In the genomic region with DNA sequence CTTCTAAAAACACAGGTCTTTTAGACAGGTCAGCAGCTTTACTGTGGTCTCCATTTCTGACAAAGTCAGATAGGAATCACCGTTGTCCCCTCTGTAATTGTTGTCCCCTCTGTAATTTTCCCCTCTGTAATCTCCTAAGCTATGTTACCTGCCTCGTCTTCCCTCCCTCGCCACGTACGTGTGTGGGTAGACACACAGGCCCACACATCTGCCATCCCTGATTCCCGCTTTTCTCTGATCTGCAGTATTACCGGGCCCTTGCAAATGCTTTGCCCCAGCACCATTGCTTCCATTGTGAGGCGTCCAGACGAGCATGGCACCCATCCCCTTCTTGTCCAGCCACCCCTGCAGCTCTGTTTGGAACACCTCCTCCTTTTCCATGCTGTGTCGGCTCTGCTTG, we compare ENCODE assay signal across 26 cellular contexts. TPM values are rescaled to one million over a fixed set of nuclear protein-coding genes. Genes with fewer than 3 reads are reported as not detected.
DNase-seq lines count a peak whose midpoint lies in the region; ATAC-seq and TF ChIP-seq lines count a peak whose summit lies in the region.
"Had no signal": no experiment of that assay in that cellular context is flagged by ENCODE, and none has a peak within 500 bp of the region (broad histone marks: within the 10 kb centered on the region; RNA-seq: fewer than 3 reads in every experiment).

No MANE protein-coding gene starts in this region.

- no peak overlapping the region for H3K4me3 Mint-ChIP-seq in activated naive CD8-positive, alpha-beta T cell
- no peak overlapping the region for H3K4me3 Mint-ChIP-seq in activated naive CD8-positive, alpha-beta T cell treated with anti-CD3 and anti-CD28 coated beads, Interleukin-2, amount 50 U/mL, for 24 hours
- H3K4me3 Mint-ChIP-seq in T-cell = no peak overlapping the region
- no peak overlapping the region for H3K4me3 Mint-ChIP-seq in effector memory CD8-positive, alpha-beta T cell
- H3K4me3 Mint-ChIP-seq in stimulated activated effector memory CD8-positive, alpha-beta T cell treated with anti-CD3 and anti-CD28 coated beads, Interleukin-12 subunit alpha, Interleukin-12 subunit beta, amount 100 ng/mL, for 72 hours = no peak overlapping the region
- H3K4me3 Mint-ChIP-seq: activated T-helper 17 cell treated with anti-CD3 and anti-CD28 coated beads, Interleukin-2, amount 50 U/mL, for 72 hours; B cell; nephron had no signal

- no peaks in the 10 kb centered on the region for H3K9me3 Mint-ChIP-seq in activated naive CD8-positive, alpha-beta T cell (ENCODE audit: low read depth)
- no peaks in the 10 kb centered on the region for H3K9me3 Mint-ChIP-seq in activated naive CD8-positive, alpha-beta T cell treated with anti-CD3 and anti-CD28 coated beads, Interleukin-2, amount 50 U/mL, for 24 hours
- H3K9me3 Mint-ChIP-seq in T-cell = no peaks in the 10 kb centered on the region
- no peaks in the 10 kb centered on the region for H3K9me3 Mint-ChIP-seq in effector memory CD8-positive, alpha-beta T cell
- H3K9me3 Mint-ChIP-seq in stimulated activated effector memory CD8-positive, alpha-beta T cell treated with anti-CD3 and anti-CD28 coated beads, Interleukin-12 subunit alpha, Interleukin-12 subunit beta, amount 100 ng/mL, for 72 hours = no peaks in the 10 kb centered on the region
- H3K9me3 Mint-ChIP-seq: activated T-helper 17 cell treated with anti-CD3 and anti-CD28 coated beads, Interleukin-2, amount 50 U/mL, for 72 hours; nephron had no signal

- no peaks in the 10 kb centered on the region for H3K27me3 Mint-ChIP-seq in activated naive CD8-positive, alpha-beta T cell
- H3K27me3 Mint-ChIP-seq in activated naive CD8-positive, alpha-beta T cell treated with anti-CD3 and anti-CD28 coated beads, Interleukin-2, amount 50 U/mL, for 24 hours = no peaks in the 10 kb centered on the region
- no peaks in the 10 kb centered on the region for H3K27me3 Mint-ChIP-seq in T-cell
- no peaks in the 10 kb centered on the region for H3K27me3 Mint-ChIP-seq in effector memory CD8-positive, alpha-beta T cell
- H3K27me3 Mint-ChIP-seq: activated T-helper 17 cell treated with anti-CD3 and anti-CD28 coated beads, Interleukin-2, amount 50 U/mL, for 72 hours; B cell had no signal

- peak overlapping the region; percentile 12 for H3K27ac Mint-ChIP-seq in activated naive CD8-positive, alpha-beta T cell
- H3K27ac Mint-ChIP-seq in activated naive CD8-positive, alpha-beta T cell treated with anti-CD3 and anti-CD28 coated beads, Interleukin-2, amount 50 U/mL, for 24 hours = no peak overlapping the region
- H3K27ac Mint-ChIP-seq in T-cell = peak overlapping the region; percentile 24 to 68
- H3K27ac Mint-ChIP-seq in effector memory CD8-positive, alpha-beta T cell = peak overlapping the region; percentile 18 to 25
- H3K27ac Mint-ChIP-seq in stimulated activated effector memory CD8-positive, alpha-beta T cell treated with anti-CD3 and anti-CD28 coated beads, Interleukin-12 subunit alpha, Interleukin-12 subunit beta, amount 100 ng/mL, for 72 hours = peak overlapping the region; percentile 73
- H3K27ac Mint-ChIP-seq: B cell, nephron had no signal

- in situ Hi-C loops in GM13976 (cut with MboI; ENCODE audit: low sequenced_read_pairs, unreplicated experiment) = no loop called here

- H3K36me3 Mint-ChIP-seq in activated naive CD8-positive, alpha-beta T cell = peaks cover 10% of the 10 kb centered on the region
- H3K36me3 Mint-ChIP-seq in activated naive CD8-positive, alpha-beta T cell treated with anti-CD3 and anti-CD28 coated beads, Interleukin-2, amount 50 U/mL, for 24 hours (ENCODE audit: low read depth) = peaks cover 55% of the 10 kb centered on the region
- peaks cover 53% of the 10 kb centered on the region for H3K36me3 Mint-ChIP-seq in T-cell
- peaks cover 89% of the 10 kb centered on the region for H3K36me3 Mint-ChIP-seq in effector memory CD8-positive, alpha-beta T cell (ENCODE audit: insufficient read depth)
- H3K36me3 Mint-ChIP-seq in stimulated activated effector memory CD8-positive, alpha-beta T cell treated with anti-CD3 and anti-CD28 coated beads, Interleukin-12 subunit alpha, Interleukin-12 subunit beta, amount 100 ng/mL, for 72 hours = peaks cover 100% of the 10 kb centered on the region

- no peak for DNase-seq in activated naive CD8-positive, alpha-beta T cell treated with anti-CD3 and anti-CD28 coated beads, Interleukin-2, amount 50 U/mL, for 24 hours
- DNase-seq in T-cell (no peak), GM13976 (ENCODE audit: low spot score) (no peak), Kasumi-1 (lab: John Stamatoyannopoulos, UW) (no peak)
- DNase-seq in effector memory CD8-positive, alpha-beta T cell = no peak
- no peak for DNase-seq in stimulated activated effector memory CD8-positive, alpha-beta T cell treated with anti-CD3 and anti-CD28 coated beads, Interleukin-12 subunit alpha, Interleukin-12 subunit beta, amount 100 ng/mL, for 72 hours (ENCODE audit: low spot score in 2 of 2)
- DNase-seq: activated CD4-positive, alpha-beta T cell treated with anti-CD3 and anti-CD28 coated beads for 4 hours; adrenal gland; brain microvascular endothelial cell; COR-L47; DMS79 treated with DMSO at 0.1 percent for 48 hours; effector CD4-positive, alpha-beta T cell; erythroblast; NCI-H1092; NCI-H187 treated with DMSO at 0.1 percent for 48 hours; NCI-H524; SHP77; small intestine; stimulated activated CD4-positive, alpha-beta T cell treated with anti-CD3 and anti-CD28 coated beads, Interleukin-1b, Interleukin-23, amount 100 ng/mL, for 48 hours; stimulated activated CD8-positive, alpha-beta memory T cell treated with anti-CD3 and anti-CD28 coated beads, Interleukin-4, amount 100 ng/mL, for 48 hours; trophoblast cell had no signal

- CTCF ChIA-PET in T-cell (lab: Charles Lee) = interaction anchor here (0.6 to 0.9 kb wide), 2 partner anchors 122 to 1552 kb away, joined by 3 to 4 read pairs; no protein-coding TSS in a partner anchor

- ATAC-seq in activated naive CD8-positive, alpha-beta T cell treated with anti-CD3 and anti-CD28 coated beads, Interleukin-2, amount 50 U/mL, for 24 hours = no peak
- ATAC-seq in T-cell (replicated peaks in 1 of 4) = no peak
- ATAC-seq in effector memory CD8-positive, alpha-beta T cell (replicated peaks) = no peak
- ATAC-seq in stimulated activated effector memory CD8-positive, alpha-beta T cell treated with anti-CD3 and anti-CD28 coated beads, Interleukin-12 subunit alpha, Interleukin-12 subunit beta, amount 100 ng/mL, for 72 hours = no peak
- ATAC-seq in GM21526 (IDR thresholded peaks at IDR 0.05; ENCODE audit: low FRiP score, unreplicated experiment) = no peak
- ATAC-seq: activated T-helper 17 cell treated with anti-CD3 and anti-CD28 coated beads, Interleukin-2, amount 50 U/mL, for 72 hours had no signal

- POLR2A ChIA-PET in T-cell (lab: Charles Lee) = no interaction called here

- H3K4me1 Mint-ChIP-seq in activated naive CD8-positive, alpha-beta T cell (ENCODE audit: low read depth) = peaks cover 5% of the 10 kb centered on the region
- no peaks in the 10 kb centered on the region for H3K4me1 Mint-ChIP-seq in activated naive CD8-positive, alpha-beta T cell treated with anti-CD3 and anti-CD28 coated beads, Interleukin-2, amount 50 U/mL, for 24 hours
- peaks cover 8 to 12% (median 11%) of the 10 kb centered on the region in 3 donors for H3K4me1 Mint-ChIP-seq in T-cell
- peaks cover 15 to 16% of the 10 kb centered on the region in 2 donors for H3K4me1 Mint-ChIP-seq in effector memory CD8-positive, alpha-beta T cell (ENCODE audit: low read depth in 2 of 2)
- H3K4me1 Mint-ChIP-seq in stimulated activated effector memory CD8-positive, alpha-beta T cell treated with anti-CD3 and anti-CD28 coated beads, Interleukin-12 subunit alpha, Interleukin-12 subunit beta, amount 100 ng/mL, for 72 hours = peaks cover 40% of the 10 kb centered on the region
- H3K4me1 Mint-ChIP-seq: B cell, nephron had no signal

- no peak for TF ChIP-seq CTCF in GM13976 (IDR thresholded peaks at IDR 0.05; ENCODE audit: borderline replicate concordance, control extremely low read depth, extremely low read depth, insufficient read depth, missing control alignments)

RNA-seq across cellular contexts. Expression of a gene that starts 45.0 kb away (rescaled TPM):
- 10 to 100 TPM; 45.3 to 74.4 (median 56.9) TPM for total RNA-seq in T-cell
